Comparison of ENCODE assay signal across 1 cellular context in genomic region chr2:232574674-232575403, GRCh38.
TF ChIP-seq lines count a peak whose summit lies in the region.

No MANE protein-coding gene starts in this region.

TF ChIP-seq in HepG2, 621 proteins besides CTCF, POLR2A, EP300 and RAD21 (continued from another document and continues in another):
- TF ChIP-seq ZNF142 (CRISPR knock-in tag; IDR thresholded peaks at IDR 0.05) (no peak), ZNF670 (CRISPR knock-in tag; IDR thresholded peaks at IDR 0.05; ENCODE audit: borderline replicate concordance) (no peak), AHDC1 (CRISPR knock-in tag; IDR thresholded peaks at IDR 0.05; ENCODE audit: borderline replicate concordance) (no peak), ZNF883 (CRISPR knock-in tag; IDR thresholded peaks at IDR 0.05; ENCODE audit: not compliant biosample characterization) (no peak), CBX5 (CRISPR knock-in tag; IDR thresholded peaks at IDR 0.05; ENCODE audit: borderline replicate concordance) (no peak), TRAFD1 (CRISPR knock-in tag; IDR thresholded peaks at IDR 0.05; ENCODE audit: borderline replicate concordance) (no peak), PLSCR1 (CRISPR knock-in tag; IDR thresholded peaks at IDR 0.05; ENCODE audit: borderline replicate concordance) (no peak), ZNF451 (CRISPR knock-in tag; IDR thresholded peaks at IDR 0.05) (no peak), ARID2 (CRISPR knock-in tag; IDR thresholded peaks at IDR 0.05; ENCODE audit: borderline replicate concordance) (no peak), ZNF543 (CRISPR knock-in tag; IDR thresholded peaks at IDR 0.05) (no peak), HOXA7 (CRISPR knock-in tag; IDR thresholded peaks at IDR 0.05) (no peak), NRL (CRISPR knock-in tag; IDR thresholded peaks at IDR 0.05; ENCODE audit: borderline replicate concordance) (no peak), MNT (IDR thresholded peaks at IDR 0.05) (no peak), TARDBP (CRISPR knock-in tag; IDR thresholded peaks at IDR 0.05) (peak; percentile 67), PCBP2 (optimal IDR thresholded peaks at IDR 0.05; ENCODE audit: low read depth, low read length, poor library complexity, severe bottlenecking) (no peak), SAP130 (CRISPR knock-in tag; IDR thresholded peaks at IDR 0.05; ENCODE audit: low read depth) (peak; percentile 62), ATF5 (CRISPR knock-in tag; IDR thresholded peaks at IDR 0.05; ENCODE audit: low read depth) (no peak), ERF (CRISPR knock-in tag; IDR thresholded peaks at IDR 0.05) (no peak), HNF1B (CRISPR knock-in tag; IDR thresholded peaks at IDR 0.05) (no peak; the same call in 1 of the 2 replicates), ZBTB34 (CRISPR knock-in tag; IDR thresholded peaks at IDR 0.05) (no peak), ZNF781 (CRISPR knock-in tag; IDR thresholded peaks at IDR 0.05; ENCODE audit: borderline replicate concordance, not compliant biosample characterization) (no peak), KDM4B (CRISPR knock-in tag; IDR thresholded peaks at IDR 0.05) (no peak), ZNF780A (CRISPR knock-in tag; IDR thresholded peaks at IDR 0.05) (no peak), KDM3A (CRISPR knock-in tag; IDR thresholded peaks at IDR 0.05; ENCODE audit: low read depth) (no peak), GATAD2A (CRISPR knock-in tag; IDR thresholded peaks at IDR 0.05) (no peak), SNAI1 (CRISPR knock-in tag; IDR thresholded peaks at IDR 0.05; ENCODE audit: borderline replicate concordance) (no peak), ISX (CRISPR knock-in tag; conservative IDR thresholded peaks at IDR 0.05) (no peak), PREB (CRISPR knock-in tag; IDR thresholded peaks at IDR 0.05) (no peak), MXI1 (IDR thresholded peaks at IDR 0.05; ENCODE audit: borderline replicate concordance, low read depth, low read length) (peak; percentile 53; the same call in 1 of the 3 replicates), SP5 (CRISPR knock-in tag; IDR thresholded peaks at IDR 0.05; ENCODE audit: borderline replicate concordance, low read depth) (no peak), ZFP82 (CRISPR knock-in tag; IDR thresholded peaks at IDR 0.05; ENCODE audit: borderline replicate concordance) (no peak), CHCHD3 (CRISPR knock-in tag; IDR thresholded peaks at IDR 0.05) (no peak), CSRNP1 (CRISPR knock-in tag; IDR thresholded peaks at IDR 0.05) (0 out of 2 replicates have a peak, but pooled peaks have one; percentile 56), ZNF496 (CRISPR knock-in tag; IDR thresholded peaks at IDR 0.05; ENCODE audit: insufficient replicate concordance) (no peak), GZF1 (CRISPR knock-in tag; IDR thresholded peaks at IDR 0.05) (no peak), ZNF761 (CRISPR knock-in tag; conservative IDR thresholded peaks at IDR 0.05) (peak; percentile 58; the same call in 1 of the 2 replicates), HDAC6 (IDR thresholded peaks at IDR 0.05; ENCODE audit: low read depth, low read length) (no peak)
